In genomic region chr15:89406218-89406716, GRCh38 we compare ENCODE assay signal across 14 cellular contexts.
DNase-seq lines count a peak whose midpoint lies in the region; ATAC-seq and TF ChIP-seq lines count a peak whose summit lies in the region.
"Had no signal": no experiment of that assay in that cellular context is flagged by ENCODE, and none has a peak within 500 bp of the region (broad histone marks: within the 10 kb centered on the region; RNA-seq: fewer than 3 reads in every experiment).

No MANE protein-coding gene starts in this region.

- POLR2A ChIA-PET in AG04450 (lab: Yijun Ruan, JAX) = no interaction called here
- POLR2A ChIA-PET in CD8-positive, alpha-beta memory T cell (lab: Charles Lee) = no interaction called here
- POLR2A ChIA-PET in naive thymus-derived CD8-positive, alpha-beta T cell (lab: Charles Lee) = no interaction called here

- peak overlapping the region in 6 of 7 donors; percentile 15 to 73 (median 56) for H3K4me3 Mint-ChIP-seq in CD8-positive, alpha-beta memory T cell
- peak overlapping the region in 9 of 10 donors; percentile 38 to 73 (median 62) for H3K4me3 Mint-ChIP-seq in naive thymus-derived CD8-positive, alpha-beta T cell
- H3K4me3 Mint-ChIP-seq: central memory CD8-positive, alpha-beta T cell had no signal

- no peak overlapping the region for H3K27ac Mint-ChIP-seq in CD8-positive, alpha-beta memory T cell
- H3K27ac Mint-ChIP-seq in naive thymus-derived CD8-positive, alpha-beta T cell = no peak overlapping the region

- CTCF ChIA-PET in AG04450 (lab: Charles Lee) = interaction anchor here (1.0 to 1.4 kb wide), 3 partner anchors 11 to 48 kb away, joined by 3 to 7 read pairs (median 4); no protein-coding TSS in a partner anchor
- CTCF ChIA-PET in CD8-positive, alpha-beta memory T cell (lab: Charles Lee) = no interaction called here

- H3K27ac ChIP-seq in AG04450 (ENCODE audit: low read depth, low read length) (no peak overlapping the region), coronary artery (no peak overlapping the region)
- H3K27ac ChIP-seq in CD8-positive, alpha-beta memory T cell (ENCODE audit: low read depth, low read length) = no peak overlapping the region

- peaks cover 27% of the 10 kb centered on the region for H3K4me1 ChIP-seq in CD8-positive, alpha-beta memory T cell (ENCODE audit: insufficient read depth, low read length)

- H3K9me3 ChIP-seq in AG04450 (ENCODE audit: control insufficient read depth, insufficient read depth, low read length) = peaks cover 4% of the 10 kb centered on the region; the same call in 1 of the 2 replicates
- no peaks in the 10 kb centered on the region for H3K9me3 ChIP-seq in CD8-positive, alpha-beta memory T cell (ENCODE audit: low read length)
- H3K9me3 ChIP-seq: mucosa of descending colon had no signal

- H3K9me3 Mint-ChIP-seq in CD8-positive, alpha-beta memory T cell = no peaks in the 10 kb centered on the region
- H3K9me3 Mint-ChIP-seq in naive thymus-derived CD8-positive, alpha-beta T cell = no peaks in the 10 kb centered on the region
- H3K9me3 Mint-ChIP-seq: central memory CD8-positive, alpha-beta T cell had no signal

- peaks cover 86% of the 10 kb centered on the region for H3K27me3 ChIP-seq in AG04450 (ENCODE audit: control insufficient read depth, insufficient read depth, low read length)
- peaks cover 88% of the 10 kb centered on the region for H3K27me3 ChIP-seq in CD8-positive, alpha-beta memory T cell (ENCODE audit: insufficient read depth, low read length, poor library complexity, severe bottlenecking)

- H3K4me1 Mint-ChIP-seq in CD8-positive, alpha-beta memory T cell = peaks cover 26 to 52% (median 38%) of the 10 kb centered on the region in 3 donors
- H3K4me1 Mint-ChIP-seq in naive thymus-derived CD8-positive, alpha-beta T cell = peaks cover 11 to 52% (median 37%) of the 10 kb centered on the region in 4 donors

- H3K4me3 ChIP-seq in AG04450 (ENCODE audit: low read depth, low read length) (peak overlapping the region; percentile 31), coronary artery (peak overlapping the region; percentile 54)
- no peak overlapping the region for H3K4me3 ChIP-seq in CD8-positive, alpha-beta memory T cell (ENCODE audit: low read length)
- H3K4me3 ChIP-seq: mucosa of descending colon had no signal

- TF ChIP-seq CTCF in AG04450 (IDR thresholded peaks at IDR 0.05; ENCODE audit: low read depth, low read length) = no peak
- no peak for TF ChIP-seq CTCF in coronary artery (IDR thresholded peaks at IDR 0.05)

- ATAC-seq in naive thymus-derived CD8-positive, alpha-beta T cell = no peak
- ATAC-seq in GM18520 (IDR thresholded peaks at IDR 0.05; ENCODE audit: unreplicated experiment) = no peak
- ATAC-seq in sciatic nerve = no peak
- ATAC-seq: mucosa of descending colon had no signal

- H3K36me3 Mint-ChIP-seq in CD8-positive, alpha-beta memory T cell = no peaks in the 10 kb centered on the region
- no peaks in the 10 kb centered on the region for H3K36me3 Mint-ChIP-seq in naive thymus-derived CD8-positive, alpha-beta T cell

- H3K27me3 Mint-ChIP-seq in CD8-positive, alpha-beta memory T cell = peaks cover 73 to 96% of the 10 kb centered on the region in 2 donors
- peaks cover 55 to 100% (median 81%) of the 10 kb centered on the region in 5 donors for H3K27me3 Mint-ChIP-seq in naive thymus-derived CD8-positive, alpha-beta T cell

- DNase-seq in AG04450 (ENCODE audit: low read depth, low spot score) (no peak), coronary artery (ENCODE audit: low spot score) (no peak), sciatic nerve (ENCODE audit: low spot score) (no peak), DMS153 (lab: John Stamatoyannopoulos, UW) (no peak), NCI-H226 (no peak)
- no peak for DNase-seq in CD8-positive, alpha-beta memory T cell
- no peak for DNase-seq in naive thymus-derived CD8-positive, alpha-beta T cell
- DNase-seq: COR-L47, H7, mucosa of descending colon, NCI-H2029 treated with DMSO at 0.1 percent for 48 hours, substantia nigra had no signal

- intact Hi-C loops in sciatic nerve (cut with DNase I) = no loop called here

- H3K36me3 ChIP-seq in CD8-positive, alpha-beta memory T cell (ENCODE audit: insufficient read depth, low read length) = no peaks in the 10 kb centered on the region
